ENCODE assay signal across 8 cellular contexts in the genomic region with DNA sequence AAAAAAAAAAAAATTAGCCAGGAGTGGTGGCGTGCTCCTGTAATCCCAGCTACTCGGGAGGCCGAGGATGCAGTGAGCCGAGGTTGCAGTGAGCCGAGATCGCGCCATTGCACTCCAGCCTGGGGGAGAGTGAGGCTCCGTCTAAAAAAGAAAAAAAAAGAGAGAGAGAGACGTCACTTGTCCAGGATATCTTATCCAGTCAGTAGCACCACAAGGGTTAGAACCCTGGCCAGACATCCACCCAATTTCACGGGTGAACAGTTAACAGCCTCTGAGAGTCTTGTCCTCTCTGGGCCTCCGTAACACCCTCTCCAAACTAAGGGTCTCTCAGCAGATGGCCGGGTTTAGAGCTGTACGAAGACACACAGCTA. TPM values are rescaled to one million over a fixed set of nuclear protein-coding genes. Genes with fewer than 3 reads are reported as not detected.
DNase-seq lines count a peak whose midpoint lies in the region; ATAC-seq and TF ChIP-seq lines count a peak whose summit lies in the region.

No MANE protein-coding gene starts in this region.

- H3K9ac ChIP-seq in duodenal mucosa (ENCODE audit: low read depth in 1 of 2, low read length in 2 of 2) (peak overlapping the region; percentile 73 to 86), neural progenitor cell (peak overlapping the region; percentile 77)

- intact Hi-C loops in CD4-positive, alpha-beta memory T cell (cut with micrococcal nuclease), result loop anchor here (10.0 kb wide), 2 partner anchors 121 to 259 kb away; partner anchors contain the start of genes CEACAM16, GEMIN7 and ZNF296

- H3K36me3 ChIP-seq in CD4-positive, alpha-beta memory T cell (ENCODE audit: insufficient read depth, low read length), result no peaks in the 10 kb centered on the region
- H3K36me3 ChIP-seq in duodenal mucosa (ENCODE audit: control insufficient read depth in 1 of 2, insufficient read depth in 2 of 2, low read length in 2 of 2), result peaks cover 0 to 21% of the 10 kb centered on the region in 2 donors
- H3K36me3 ChIP-seq in neural progenitor cell, result no peaks in the 10 kb centered on the region

- POLR2A ChIA-PET in CD4-positive, alpha-beta memory T cell (lab: Charles Lee; ENCODE audit: partially characterized antibody), result interaction anchor here (1.0 to 3.9 kb wide), 7 partner anchors 20 to 224 kb away, joined by 3 to 22 read pairs (median 13); partner anchors contain the start of genes BLOC1S3, CLASRP, RELB and TOMM40

- H2AFZ ChIP-seq in neural progenitor cell (replicated peaks), result peak overlapping the region; percentile 97

- H3K4me1 ChIP-seq in CD4-positive, alpha-beta memory T cell (ENCODE audit: insufficient read depth, low read length), result peaks cover 43% of the 10 kb centered on the region
- H3K4me1 ChIP-seq in duodenal mucosa (ENCODE audit: control insufficient read depth in 1 of 2, insufficient read depth in 2 of 2, low read length in 2 of 2) (peaks cover 21 to 31% of the 10 kb centered on the region in 2 donors), neural progenitor cell (peaks cover 7% of the 10 kb centered on the region)

- no peak for TF ChIP-seq CTCF in neural progenitor cell (IDR thresholded peaks at IDR 0.05)

- H4K20me1 ChIP-seq in neural progenitor cell (ENCODE audit: low read depth), result peaks cover 37% of the 10 kb centered on the region

- H3K27me3 Mint-ChIP-seq in CD4-positive, alpha-beta memory T cell, result no peaks in the 10 kb centered on the region
- H3K27me3 Mint-ChIP-seq in IgD-negative memory B cell (peaks cover 2% of the 10 kb centered on the region), neural progenitor cell (ENCODE audit: insufficient read depth, low read depth) (peaks cover 7% of the 10 kb centered on the region)

- peaks cover 25 to 48% (median 43%) of the 10 kb centered on the region in 4 donors for H3K4me1 Mint-ChIP-seq in CD4-positive, alpha-beta memory T cell
- H3K4me1 Mint-ChIP-seq in IgD-negative memory B cell, result peaks cover 30 to 39% (median 32%) of the 10 kb centered on the region in 3 donors
- H3K4me1 Mint-ChIP-seq in neural progenitor cell, result peaks cover 34% of the 10 kb centered on the region

- H3K4me2 ChIP-seq in neural progenitor cell, result peak overlapping the region; percentile 87

- H3K36me3 Mint-ChIP-seq in CD4-positive, alpha-beta memory T cell, result peaks cover 0 to 21% of the 10 kb centered on the region in 2 donors
- H3K36me3 Mint-ChIP-seq in IgD-negative memory B cell (no peaks in the 10 kb centered on the region), neural progenitor cell (peaks cover 1% of the 10 kb centered on the region)

- ATAC-seq in GM19351 (IDR thresholded peaks at IDR 0.05; ENCODE audit: unreplicated experiment), result no peak

- H3K4me3 ChIP-seq in CD4-positive, alpha-beta memory T cell (ENCODE audit: low read length in 2 of 2), result peak overlapping the region; percentile 87 to 96
- peak overlapping the region; percentile 81 to 86 for H3K4me3 ChIP-seq in duodenal mucosa (ENCODE audit: low read depth in 1 of 2, low read length in 2 of 2)
- H3K4me3 ChIP-seq in neural progenitor cell, result peak overlapping the region; percentile 98

- peak overlapping the region; percentile 96 to 99 (median 98) for H3K27ac Mint-ChIP-seq in CD4-positive, alpha-beta memory T cell
- H3K27ac Mint-ChIP-seq in IgD-negative memory B cell (peak overlapping the region; percentile 96 to 99 (median 98)), neural progenitor cell (peak overlapping the region; percentile 98)

- DNase-seq in CD4-positive, alpha-beta memory T cell, result no peak
- DNase-seq in neural progenitor cell (ENCODE audit: low spot score) (no peak), NCI-H446 (lab: John Stamatoyannopoulos, UW) (no peak), NCI-H1105 treated with DMSO at 0.1 percent for 48 hours (lab: John Stamatoyannopoulos, UW) (no peak), midbrain (lab: John Stamatoyannopoulos, UW) (no peak)

- H3K9me3 ChIP-seq in CD4-positive, alpha-beta memory T cell (ENCODE audit: control insufficient read depth in 1 of 2, low read length in 2 of 2), result no peaks in the 10 kb centered on the region
- no peaks in the 10 kb centered on the region for H3K9me3 ChIP-seq in duodenal mucosa (ENCODE audit: control insufficient read depth in 1 of 2, low read length in 2 of 2)
- H3K9me3 ChIP-seq in neural progenitor cell (ENCODE audit: low read depth), result no peaks in the 10 kb centered on the region

- CTCF ChIA-PET in CD4-positive, alpha-beta memory T cell (lab: Charles Lee; ENCODE audit: partially characterized antibody), result interaction anchor here (0.7 to 3.7 kb wide), 2 partner anchors 51 to 155 kb away, joined by 3 to 18 read pairs; no protein-coding TSS in a partner anchor

- H3F3A ChIP-seq in neural progenitor cell (ENCODE audit: low read depth), result peaks cover 20% of the 10 kb centered on the region

- no peaks in the 10 kb centered on the region for H3K27me3 ChIP-seq in CD4-positive, alpha-beta memory T cell (ENCODE audit: insufficient read depth, low read length)
- no peaks in the 10 kb centered on the region for H3K27me3 ChIP-seq in duodenal mucosa (ENCODE audit: control insufficient read depth in 1 of 2, insufficient read depth in 2 of 2, low read length in 2 of 2)
- no peaks in the 10 kb centered on the region for H3K27me3 ChIP-seq in neural progenitor cell

- peaks cover 45% of the 10 kb centered on the region for H3K79me2 ChIP-seq in neural progenitor cell (ENCODE audit: low read depth)

- H3K9me3 Mint-ChIP-seq in CD4-positive, alpha-beta memory T cell, result peaks cover 0 to 6% (median 0%) of the 10 kb centered on the region in 8 donors
- H3K9me3 Mint-ChIP-seq in IgD-negative memory B cell (no peaks in the 10 kb centered on the region), neural progenitor cell (no peaks in the 10 kb centered on the region)

- H3K27ac ChIP-seq in CD4-positive, alpha-beta memory T cell (ENCODE audit: low read depth, low read length), result peak overlapping the region; percentile 91
- peak overlapping the region; percentile 92 for H3K27ac ChIP-seq in duodenal mucosa (ENCODE audit: low read depth, low read length)
- H3K27ac ChIP-seq in neural progenitor cell, result peak overlapping the region; percentile 90

- H3K4me3 Mint-ChIP-seq in CD4-positive, alpha-beta memory T cell, result peak overlapping the region; percentile 92 to 99 (median 98)
- H3K4me3 Mint-ChIP-seq in IgD-negative memory B cell (peak overlapping the region; percentile 97 to 99 (median 98)), neural progenitor cell (peak overlapping the region; percentile 98)

RNA-seq across cellular contexts. Expression of gene CLPTM1, which starts 0.9 kb away (rescaled TPM):
- 10 to 100 TPM; 85.1 to 86.4 TPM for total RNA-seq in CD4-positive, alpha-beta memory T cell
- 10 to 100 TPM; 16.6 to 27.5 TPM for polyA plus RNA-seq in CD4-positive, alpha-beta memory T cell
- polyA plus RNA-seq in IgD-negative memory B cell, result 29.2 TPM
- total RNA-seq in neural progenitor cell (ENCODE audit: low replicate concordance), result 12.1 and 27.9 TPM in 2 replicates

RNA-seq across cellular contexts. Expression of gene APOC2, which starts 8.4 kb away (rescaled TPM):
- total RNA-seq in CD4-positive, alpha-beta memory T cell, result under 1 TPM in 1 of 2 experiments, not detected in 1; 0.49 TPM
- polyA plus RNA-seq in CD4-positive, alpha-beta memory T cell, result not detected
- not detected for polyA plus RNA-seq in IgD-negative memory B cell
- total RNA-seq in neural progenitor cell (ENCODE audit: low replicate concordance), result not detected in 2 replicates

RNA-seq across cellular contexts. Expression of gene APOC4, which starts 12.2 kb away (rescaled TPM):
- total RNA-seq in CD4-positive, alpha-beta memory T cell, result not detected
- polyA plus RNA-seq in CD4-positive, alpha-beta memory T cell, result not detected
- not detected for polyA plus RNA-seq in IgD-negative memory B cell
- not detected in 2 replicates for total RNA-seq in neural progenitor cell (ENCODE audit: low replicate concordance)

RNA-seq across cellular contexts. Expression of gene APOC1, which starts 39.9 kb away (rescaled TPM):
- total RNA-seq in CD4-positive, alpha-beta memory T cell, result 1 to 10 TPM; 6.4 to 7.0 TPM
- polyA plus RNA-seq in CD4-positive, alpha-beta memory T cell, result not detected
- not detected for polyA plus RNA-seq in IgD-negative memory B cell
- total RNA-seq in neural progenitor cell (ENCODE audit: low replicate concordance), result 16.1 and 17.6 TPM in 2 replicates

RNA-seq across cellular contexts. Expression of gene RELB, which starts 47.0 kb away (rescaled TPM):
- 10 to 100 TPM; 38.8 to 39.8 TPM for total RNA-seq in CD4-positive, alpha-beta memory T cell
- 10 to 100 TPM; 19.7 to 31.2 TPM for polyA plus RNA-seq in CD4-positive, alpha-beta memory T cell
- polyA plus RNA-seq in IgD-negative memory B cell, result 89.8 TPM
- 0.43 and 5.9 TPM in 2 replicates for total RNA-seq in neural progenitor cell (ENCODE audit: low replicate concordance)
